8 cellular contexts compared by ENCODE assay signal in genomic region chr3:73508330-73508954, GRCh38.
DNase-seq lines count a peak whose midpoint lies in the region; ATAC-seq and TF ChIP-seq lines count a peak whose summit lies in the region.

No MANE protein-coding gene starts in this region.

- H3K9me2 ChIP-seq in OCI-LY7 (ENCODE audit: insufficient read depth, low read length): no peaks in the 10 kb centered on the region

- intact Hi-C loops in OCI-LY7 (cut with micrococcal nuclease; ENCODE audit: unreplicated experiment): loop anchor here (5.0 to 10.0 kb wide), 2 partner anchors 154 to 339 kb away; no protein-coding TSS in a partner anchor
- intact Hi-C loops in tibial artery (cut with DNase I; ENCODE audit: low total_unique reads): loop anchor here (5.0 kb wide), 1 partner anchor 339 kb away; no protein-coding TSS in a partner anchor

- H3K27ac ChIP-seq in OCI-LY7 (ENCODE audit: low read depth, low read length, poor library complexity, severe bottlenecking): no peak overlapping the region
- H3K27ac ChIP-seq in liver (ENCODE audit: low read depth in 1 of 2, low read length in 2 of 2): no peak overlapping the region
- peak overlapping the region; percentile 78 to 93 for H3K27ac ChIP-seq in tibial artery

- ATAC-seq in GM21367 (IDR thresholded peaks at IDR 0.05; ENCODE audit: unreplicated experiment): peak; percentile 55
- ATAC-seq in T-helper 17 cell: no peak

- no peaks in the 10 kb centered on the region for H3K9me3 ChIP-seq in OCI-LY7 (ENCODE audit: low read length)
- H3K9me3 ChIP-seq in liver (ENCODE audit: control insufficient read depth in 4 of 4, low read length in 3 of 4): no peaks in the 10 kb centered on the region
- no peaks in the 10 kb centered on the region for H3K9me3 ChIP-seq in tibial artery
- H3K9me3 ChIP-seq in T-helper 17 cell (ENCODE audit: control insufficient read depth, low read length, poor library complexity, severe bottlenecking): no peaks in the 10 kb centered on the region

- H3K27me3 ChIP-seq in liver (ENCODE audit: control insufficient read depth in 4 of 4, insufficient read depth in 4 of 4, low read length in 3 of 4): no peaks in the 10 kb centered on the region
- H3K27me3 ChIP-seq in tibial artery: no peaks in the 10 kb centered on the region

- TF ChIP-seq EP300 in Ishikawa (IDR thresholded peaks at IDR 0.05; ENCODE audit: borderline replicate concordance): no peak

- TF ChIP-seq CTCF in OCI-LY7 (conservative IDR thresholded peaks at IDR 0.05; ENCODE audit: low read length) (peak; percentile 85), chondrocyte (IDR thresholded peaks at IDR 0.05) (peak; percentile 89), liver (IDR thresholded peaks at IDR 0.05; ENCODE audit: low read depth, low read length, missing input control) (peak; percentile 68), tibial artery (IDR thresholded peaks at IDR 0.05) (peak; percentile 77 to 79)

- CTCF ChIA-PET in OCI-LY7 (lab: Charles Lee; ENCODE audit: unreplicated experiment): interaction anchor here (0.5 to 1.1 kb wide), 4 partner anchors 55 to 523 kb away, joined by 3 to 6 read pairs (median 3); no protein-coding TSS in a partner anchor

- peak; percentile 24 for DNase-seq in Daoy (ENCODE audit: low read depth)
- DNase-seq in OCI-LY7 (ENCODE audit: low spot score): peak; percentile 60
- no peak for DNase-seq in chondrocyte (ENCODE audit: low spot score)
- peak in 1 of 2 donors; percentile 54 for DNase-seq in tibial artery
- no peak for DNase-seq in T-helper 17 cell

- no peaks in the 10 kb centered on the region for H4K20me1 ChIP-seq in OCI-LY7 (ENCODE audit: insufficient read depth, low read length)

- H3K36me3 ChIP-seq in OCI-LY7 (ENCODE audit: insufficient read depth, low read length): no peaks in the 10 kb centered on the region
- no peaks in the 10 kb centered on the region for H3K36me3 ChIP-seq in liver (ENCODE audit: control insufficient read depth in 4 of 4, insufficient read depth in 3 of 4, low read depth in 1 of 4, low read length in 3 of 4)
- H3K36me3 ChIP-seq in tibial artery: no peaks in the 10 kb centered on the region

- H3K4me3 ChIP-seq in OCI-LY7 (ENCODE audit: low read depth, low read length, poor library complexity, severe bottlenecking) (no peak overlapping the region), liver (ENCODE audit: low read depth in 1 of 3, low read length in 3 of 3) (no peak overlapping the region), tibial artery (no peak overlapping the region)

- H3K27ac Mint-ChIP-seq in chondrocyte (ENCODE audit: unreplicated experiment) (peak overlapping the region; percentile 67), T-helper 17 cell (no peak overlapping the region)

- H3K4me1 Mint-ChIP-seq in chondrocyte (ENCODE audit: low read depth) (peaks cover 70% of the 10 kb centered on the region), T-helper 17 cell (peaks cover 4% of the 10 kb centered on the region)

- TF ChIP-seq RAD21 in Ishikawa (IDR thresholded peaks at IDR 0.05; ENCODE audit: low read depth): peak; percentile 71
- peak; percentile 79 to 84 for TF ChIP-seq RAD21 in liver (IDR thresholded peaks at IDR 0.05)

- no peaks in the 10 kb centered on the region for H3K9me3 Mint-ChIP-seq in chondrocyte (ENCODE audit: low read depth)

- H3K36me3 Mint-ChIP-seq in chondrocyte (ENCODE audit: low read depth) (no peaks in the 10 kb centered on the region), T-helper 17 cell (ENCODE audit: low read depth) (no peaks in the 10 kb centered on the region)

- H3K79me2 ChIP-seq in OCI-LY7 (ENCODE audit: insufficient read depth, low read depth, low read length): no peaks in the 10 kb centered on the region

- H3K4me1 ChIP-seq in OCI-LY7 (ENCODE audit: insufficient read depth, low read length, poor library complexity, severe bottlenecking) (no peaks in the 10 kb centered on the region), liver (ENCODE audit: control insufficient read depth in 4 of 4, insufficient read depth in 4 of 4, low read length in 3 of 4) (peaks cover 3 to 7% (median 6%) of the 10 kb centered on the region in 4 donors), tibial artery (peaks cover 0 to 94% (median 40%) of the 10 kb centered on the region in 4 donors)

- no peak overlapping the region for H2AFZ ChIP-seq in OCI-LY7 (ENCODE audit: low read length)

- H3K27me3 Mint-ChIP-seq in chondrocyte (ENCODE audit: low read depth) (no peaks in the 10 kb centered on the region), T-helper 17 cell (peaks cover 39% of the 10 kb centered on the region)

- whole genome bisulfite sequencing in liver: 6% methylated on average over 6 of the region's 6 CpGs

- no peak overlapping the region for H3K4me2 ChIP-seq in OCI-LY7 (ENCODE audit: low read length)

- H3K4me3 Mint-ChIP-seq in chondrocyte (ENCODE audit: unreplicated experiment): no peak overlapping the region
- H3K4me3 Mint-ChIP-seq in T-helper 17 cell: no peak overlapping the region

- no peak overlapping the region for H3K9ac ChIP-seq in liver (ENCODE audit: low read depth in 1 of 2, low read length in 2 of 2)

- BruUV-seq in OCI-LY7 (replicated peaks; lab: Mats Ljungman, UMichigan): no TSS peak

- POLR2A ChIA-PET in OCI-LY7 (lab: Charles Lee): interaction anchor here (1.5 kb wide), 1 partner anchor 14 kb away, joined by 3 read pairs; no protein-coding TSS in a partner anchor

TF ChIP-seq in Ishikawa, 13 proteins besides CTCF, POLR2A, EP300 and RAD21:
- no peak for TF ChIP-seq ZBTB7A (IDR thresholded peaks at IDR 0.05; ENCODE audit: low read depth)
- no peak for TF ChIP-seq CREB1 (IDR thresholded peaks at IDR 0.05; ENCODE audit: low read depth)
- no peak for TF ChIP-seq NFIC (IDR thresholded peaks at IDR 0.05)
- TF ChIP-seq YY1 (IDR thresholded peaks at IDR 0.05; ENCODE audit: low read depth): no peak

TF ChIP-seq in liver, 16 proteins besides CTCF, POLR2A, EP300 and RAD21:
- no peak for TF ChIP-seq EGR1 (IDR thresholded peaks at IDR 0.05; ENCODE audit: low read depth in 2 of 2)
- no peak for TF ChIP-seq SP1 (IDR thresholded peaks at IDR 0.05)
- no peak for TF ChIP-seq HNF4G (IDR thresholded peaks at IDR 0.05)
- TF ChIP-seq GABPA (IDR thresholded peaks at IDR 0.05 in 1 of 2, conservative IDR thresholded peaks at IDR 0.05 in 1 of 2): no peak
- TF ChIP-seq NR2F2 (IDR thresholded peaks at IDR 0.05): no peak
- no peak for TF ChIP-seq HNF4A (conservative IDR thresholded peaks at IDR 0.05)
- TF ChIP-seq, protein P1, sequence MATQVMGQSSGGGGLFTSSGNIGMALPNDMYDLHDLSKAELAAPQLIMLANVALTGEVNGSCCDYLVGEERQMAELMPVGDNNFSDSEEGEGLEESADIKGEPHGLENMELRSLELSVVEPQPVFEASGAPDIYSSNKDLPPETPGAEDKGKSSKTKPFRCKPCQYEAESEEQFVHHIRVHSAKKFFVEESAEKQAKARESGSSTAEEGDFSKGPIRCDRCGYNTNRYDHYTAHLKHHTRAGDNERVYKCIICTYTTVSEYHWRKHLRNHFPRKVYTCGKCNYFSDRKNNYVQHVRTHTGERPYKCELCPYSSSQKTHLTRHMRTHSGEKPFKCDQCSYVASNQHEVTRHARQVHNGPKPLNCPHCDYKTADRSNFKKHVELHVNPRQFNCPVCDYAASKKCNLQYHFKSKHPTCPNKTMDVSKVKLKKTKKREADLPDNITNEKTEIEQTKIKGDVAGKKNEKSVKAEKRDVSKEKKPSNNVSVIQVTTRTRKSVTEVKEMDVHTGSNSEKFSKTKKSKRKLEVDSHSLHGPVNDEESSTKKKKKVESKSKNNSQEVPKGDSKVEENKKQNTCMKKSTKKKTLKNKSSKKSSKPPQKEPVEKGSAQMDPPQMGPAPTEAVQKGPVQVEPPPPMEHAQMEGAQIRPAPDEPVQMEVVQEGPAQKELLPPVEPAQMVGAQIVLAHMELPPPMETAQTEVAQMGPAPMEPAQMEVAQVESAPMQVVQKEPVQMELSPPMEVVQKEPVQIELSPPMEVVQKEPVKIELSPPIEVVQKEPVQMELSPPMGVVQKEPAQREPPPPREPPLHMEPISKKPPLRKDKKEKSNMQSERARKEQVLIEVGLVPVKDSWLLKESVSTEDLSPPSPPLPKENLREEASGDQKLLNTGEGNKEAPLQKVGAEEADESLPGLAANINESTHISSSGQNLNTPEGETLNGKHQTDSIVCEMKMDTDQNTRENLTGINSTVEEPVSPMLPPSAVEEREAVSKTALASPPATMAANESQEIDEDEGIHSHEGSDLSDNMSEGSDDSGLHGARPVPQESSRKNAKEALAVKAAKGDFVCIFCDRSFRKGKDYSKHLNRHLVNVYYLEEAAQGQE (IDR thresholded peaks at IDR 0.05): no peak
- TF ChIP-seq JUND (IDR thresholded peaks at IDR 0.05): no peak
- no peak for TF ChIP-seq ATF3 (IDR thresholded peaks at IDR 0.05)
- no peak for TF ChIP-seq RXRA (IDR thresholded peaks at IDR 0.05)
- no peak for TF ChIP-seq FOXA1 (IDR thresholded peaks at IDR 0.05)
- TF ChIP-seq MAX (IDR thresholded peaks at IDR 0.05): no peak
- TF ChIP-seq TAF1 (conservative IDR thresholded peaks at IDR 0.05): no peak
- TF ChIP-seq YY1 (IDR thresholded peaks at IDR 0.05): no peak
- no peak for TF ChIP-seq FOXA2 (IDR thresholded peaks at IDR 0.05)
TF ChIP-seq in liver: peak in this region for 0.

Comparison
In these comparisons a context has a peak if more than half of its experiments do, and no peak if none do; other contexts are left out.
1. DNase-seq: peak in Daoy (single experiment) and OCI-LY7 (single experiment); none in chondrocyte (single experiment) and T-helper 17 cell (0 of 3).
2. H3K27ac ChIP-seq: peak in tibial artery (2 of 2); none in OCI-LY7 (single experiment) and liver (0 of 2).
3. Peak in every context shown above with its lines, with median percentiles within 50 percentile points of each other: CTCF ChIP-seq.